In the genomic region with DNA sequence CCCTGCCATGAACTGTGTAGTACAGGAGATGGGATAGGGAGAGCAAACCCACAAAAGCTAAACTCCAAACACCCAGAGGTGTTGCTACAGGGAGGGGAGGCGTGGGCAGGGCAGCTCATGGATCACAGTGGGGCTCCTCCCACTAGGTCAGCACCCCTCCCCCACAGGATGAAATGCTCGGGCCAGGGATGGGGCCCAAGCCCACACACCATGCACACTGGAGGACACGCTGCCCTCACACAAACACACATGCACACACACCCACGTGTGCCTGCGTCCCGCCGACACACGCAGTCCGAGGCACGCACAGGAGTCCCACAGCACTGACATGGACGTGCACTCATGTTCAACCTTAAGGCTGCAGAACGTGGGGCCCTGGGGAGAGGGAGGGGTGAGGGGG, we compare ENCODE assay signal across 1 cellular context.
TF ChIP-seq lines count a peak whose summit lies in the region.

No MANE protein-coding gene starts in this region.

TF ChIP-seq in GM12878, 131 proteins besides CTCF, POLR2A, EP300 and RAD21:
- TF ChIP-seq ZNF274 (IDR thresholded peaks at IDR 0.05; ENCODE audit: insufficient read depth, insufficient read length) (no peak), GABPA (IDR thresholded peaks at IDR 0.05; ENCODE audit: low read depth) (no peak), CREM (IDR thresholded peaks at IDR 0.05; ENCODE audit: low read depth) (no peak), BCL11A (IDR thresholded peaks at IDR 0.05; ENCODE audit: low read depth, low read length) (no peak), PAX5 (IDR thresholded peaks at IDR 0.05; ENCODE audit: borderline replicate concordance, low read depth, low read length) (no peak), EGR1 (IDR thresholded peaks at IDR 0.05; ENCODE audit: borderline replicate concordance in 1 of 2, low read depth in 2 of 2, low read length in 2 of 2) (no peak), RB1 (IDR thresholded peaks at IDR 0.05; ENCODE audit: borderline replicate concordance) (no peak), KLF5 (IDR thresholded peaks at IDR 0.05; ENCODE audit: partially characterized antibody) (no peak), ETV6 (conservative IDR thresholded peaks at IDR 0.05 in 1 of 2, IDR thresholded peaks at IDR 0.05 in 1 of 2; ENCODE audit: borderline replicate concordance in 1 of 2, low read depth in 1 of 2) (no peak), IRF4 (IDR thresholded peaks at IDR 0.05; ENCODE audit: low read depth, low read length) (no peak), SMAD5 (IDR thresholded peaks at IDR 0.05; ENCODE audit: low read depth) (no peak), TCF7 (IDR thresholded peaks at IDR 0.05; ENCODE audit: borderline replicate concordance) (no peak), SUPT20H (IDR thresholded peaks at IDR 0.05; ENCODE audit: borderline replicate concordance, control insufficient read depth, low read depth, low read length) (no peak)
- TF ChIP-seq, protein P1, sequence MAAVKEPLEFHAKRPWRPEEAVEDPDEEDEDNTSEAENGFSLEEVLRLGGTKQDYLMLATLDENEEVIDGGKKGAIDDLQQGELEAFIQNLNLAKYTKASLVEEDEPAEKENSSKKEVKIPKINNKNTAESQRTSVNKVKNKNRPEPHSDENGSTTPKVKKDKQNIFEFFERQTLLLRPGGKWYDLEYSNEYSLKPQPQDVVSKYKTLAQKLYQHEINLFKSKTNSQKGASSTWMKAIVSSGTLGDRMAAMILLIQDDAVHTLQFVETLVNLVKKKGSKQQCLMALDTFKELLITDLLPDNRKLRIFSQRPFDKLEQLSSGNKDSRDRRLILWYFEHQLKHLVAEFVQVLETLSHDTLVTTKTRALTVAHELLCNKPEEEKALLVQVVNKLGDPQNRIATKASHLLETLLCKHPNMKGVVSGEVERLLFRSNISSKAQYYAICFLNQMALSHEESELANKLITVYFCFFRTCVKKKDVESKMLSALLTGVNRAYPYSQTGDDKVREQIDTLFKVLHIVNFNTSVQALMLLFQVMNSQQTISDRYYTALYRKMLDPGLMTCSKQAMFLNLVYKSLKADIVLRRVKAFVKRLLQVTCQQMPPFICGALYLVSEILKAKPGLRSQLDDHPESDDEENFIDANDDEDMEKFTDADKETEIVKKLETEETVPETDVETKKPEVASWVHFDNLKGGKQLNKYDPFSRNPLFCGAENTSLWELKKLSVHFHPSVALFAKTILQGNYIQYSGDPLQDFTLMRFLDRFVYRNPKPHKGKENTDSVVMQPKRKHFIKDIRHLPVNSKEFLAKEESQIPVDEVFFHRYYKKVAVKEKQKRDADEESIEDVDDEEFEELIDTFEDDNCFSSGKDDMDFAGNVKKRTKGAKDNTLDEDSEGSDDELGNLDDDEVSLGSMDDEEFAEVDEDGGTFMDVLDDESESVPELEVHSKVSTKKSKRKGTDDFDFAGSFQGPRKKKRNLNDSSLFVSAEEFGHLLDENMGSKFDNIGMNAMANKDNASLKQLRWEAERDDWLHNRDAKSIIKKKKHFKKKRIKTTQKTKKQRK (IDR thresholded peaks at IDR 0.05; ENCODE audit: low read depth, low read length): no peak
- TF ChIP-seq, protein P2, sequence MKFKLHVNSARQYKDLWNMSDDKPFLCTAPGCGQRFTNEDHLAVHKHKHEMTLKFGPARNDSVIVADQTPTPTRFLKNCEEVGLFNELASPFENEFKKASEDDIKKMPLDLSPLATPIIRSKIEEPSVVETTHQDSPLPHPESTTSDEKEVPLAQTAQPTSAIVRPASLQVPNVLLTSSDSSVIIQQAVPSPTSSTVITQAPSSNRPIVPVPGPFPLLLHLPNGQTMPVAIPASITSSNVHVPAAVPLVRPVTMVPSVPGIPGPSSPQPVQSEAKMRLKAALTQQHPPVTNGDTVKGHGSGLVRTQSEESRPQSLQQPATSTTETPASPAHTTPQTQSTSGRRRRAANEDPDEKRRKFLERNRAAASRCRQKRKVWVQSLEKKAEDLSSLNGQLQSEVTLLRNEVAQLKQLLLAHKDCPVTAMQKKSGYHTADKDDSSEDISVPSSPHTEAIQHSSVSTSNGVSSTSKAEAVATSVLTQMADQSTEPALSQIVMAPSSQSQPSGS (IDR thresholded peaks at IDR 0.05; ENCODE audit: low read length): no peak
